Comparison of ENCODE assay signal across 21 cellular contexts in the genomic region with DNA sequence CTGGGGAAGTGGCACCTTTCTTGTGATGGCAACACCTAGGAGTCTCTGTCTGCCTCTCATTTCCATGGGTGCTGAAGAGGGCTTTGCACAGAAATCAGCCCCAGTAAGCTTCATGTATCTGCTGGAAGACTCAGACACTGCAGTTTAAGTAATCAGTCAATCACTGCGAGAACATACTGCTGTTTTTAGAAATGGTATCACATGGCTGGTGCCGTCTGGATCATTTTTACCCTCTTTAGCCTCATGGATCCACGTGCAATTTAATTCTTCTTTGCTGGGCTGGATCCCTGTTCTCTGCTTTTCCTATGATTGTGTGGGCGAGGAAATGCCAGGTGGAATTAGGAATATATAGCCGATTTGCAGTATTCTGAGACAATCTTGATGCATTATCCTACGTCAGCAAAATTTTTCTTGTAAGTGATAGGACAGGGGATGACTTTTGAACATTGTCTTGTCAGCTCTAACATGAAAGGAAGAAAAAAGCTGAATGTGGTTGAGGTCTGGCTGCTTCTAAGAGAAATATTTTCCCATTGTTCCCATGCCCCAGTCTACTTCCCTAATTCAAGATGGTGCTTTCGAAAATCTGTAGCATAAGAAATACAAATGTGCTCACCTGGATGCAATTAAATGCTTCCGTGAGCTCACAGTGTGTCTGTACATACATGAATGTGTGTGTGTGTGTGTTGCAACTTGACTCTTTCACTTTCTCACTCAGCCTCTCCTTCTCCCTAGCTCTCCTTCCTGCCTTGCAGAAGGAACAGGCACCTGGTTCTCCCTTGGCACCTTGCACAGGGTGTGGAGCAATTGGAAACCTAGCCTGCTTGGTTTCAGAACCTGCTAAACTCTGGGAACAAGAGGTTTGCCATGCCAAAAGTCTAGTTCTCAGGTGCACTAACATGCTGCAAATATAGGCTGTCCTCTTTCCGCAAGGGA.
"Had no signal": no experiment of that assay in that cellular context is flagged by ENCODE, and none has a peak within 500 bp of the region (broad histone marks: within the 10 kb centered on the region; RNA-seq: fewer than 3 reads in every experiment).

No MANE protein-coding gene starts in this region.

- H3K27ac ChIP-seq: hepatocyte, ovary, right atrium auricular region, thyroid gland had no signal

- H3K4me3 ChIP-seq: hepatocyte, lung, ovary, right atrium auricular region, thyroid gland had no signal

- ATAC-seq: left cardiac atrium; left ventricle myocardium superior; naive thymus-derived CD4-positive, alpha-beta T cell had no signal

- DNase-seq: dermis blood vessel endothelial cell; effector CD4-positive, alpha-beta T cell; endodermal cell; erythroblast; foreskin melanocyte; kidney; left cardiac atrium; left ventricle myocardium superior; mesendoderm; naive thymus-derived CD4-positive, alpha-beta T cell; ovary; small intestine; stimulated activated CD4-positive, alpha-beta T cell treated with anti-CD3 and anti-CD28 coated beads, Interleukin-12 subunit alpha, Interleukin-12 subunit beta, amount 100 ng/mL, for 4 hours; stimulated activated naive CD4-positive, alpha-beta T cell treated with Interleukin-2 at 50 U/mL for 16 hours; thyroid gland had no signal

- H3K9me3 ChIP-seq: ovary, right atrium auricular region, thyroid gland had no signal

- H3K4me2 ChIP-seq: hepatocyte had no signal

- FAIRE-seq: colon, endothelial cell of umbilical vein, kidney, small intestine, urothelium cell line had no signal
